In genomic region chr1:26959722-26960624, GRCh38 we compare ENCODE assay signal across 1 cellular context.
A peak's percentile ranks its signal among the peaks of the same experiment; 100 is the strongest.
TF ChIP-seq lines count a peak whose summit lies in the region.

TSS of gene KDF1 (minus strand) at chr1:26960468. CDS start at chr1:26952380, 8,088 bp downstream.

TF ChIP-seq in HepG2, 621 proteins besides CTCF, POLR2A, EP300 and RAD21 (continued from another document and continues in another):
- TF ChIP-seq IKZF5 (CRISPR knock-in tag; IDR thresholded peaks at IDR 0.05) (peak; percentile 68; the same call in 1 of the 2 replicates), ZNF598 (CRISPR knock-in tag; IDR thresholded peaks at IDR 0.05; ENCODE audit: borderline replicate concordance) (no peak), ZNF296 (CRISPR knock-in tag; conservative IDR thresholded peaks at IDR 0.05) (no peak), RXRA (CRISPR knock-in tag; IDR thresholded peaks at IDR 0.05) (peak; percentile 48; the same call in 1 of the 2 replicates), KLF6 (CRISPR knock-in tag; IDR thresholded peaks at IDR 0.05) (no peak), HIC2 (CRISPR knock-in tag; IDR thresholded peaks at IDR 0.05; ENCODE audit: low read depth) (no peak), IRF2 (CRISPR knock-in tag; IDR thresholded peaks at IDR 0.05) (0 out of 2 replicates have a peak, but pooled peaks have one; percentile 21), ZNF256 (CRISPR knock-in tag; conservative IDR thresholded peaks at IDR 0.05) (no peak), ZNF274 (CRISPR knock-in tag; IDR thresholded peaks at IDR 0.05) (peak; percentile 64), ZNF780A (CRISPR knock-in tag; IDR thresholded peaks at IDR 0.05) (no peak), ZNF691 (CRISPR knock-in tag; IDR thresholded peaks at IDR 0.05; ENCODE audit: borderline replicate concordance, low read depth) (peak; percentile 95), SP140L (CRISPR knock-in tag; IDR thresholded peaks at IDR 0.05; ENCODE audit: borderline replicate concordance) (no peak), TCF7 (IDR thresholded peaks at IDR 0.05; ENCODE audit: low read depth) (no peak), GMEB1 (CRISPR knock-in tag; IDR thresholded peaks at IDR 0.05; ENCODE audit: borderline replicate concordance) (peak; percentile 70; the same call in 1 of the 2 replicates), SMAD3 (CRISPR knock-in tag; IDR thresholded peaks at IDR 0.05) (no peak), GLMP (CRISPR knock-in tag; IDR thresholded peaks at IDR 0.05; ENCODE audit: borderline replicate concordance) (no peak), GRHL1 (CRISPR knock-in tag; conservative IDR thresholded peaks at IDR 0.05) (no peak), RCOR2 (CRISPR knock-in tag; IDR thresholded peaks at IDR 0.05) (peak; percentile 20; the same call in 1 of the 2 replicates), HNF1A (IDR thresholded peaks at IDR 0.05; ENCODE audit: low read depth) (no peak), HNF1A (CRISPR knock-in tag; IDR thresholded peaks at IDR 0.05; ENCODE audit: borderline replicate concordance) (no peak; the same call in 1 of the 2 replicates), THAP8 (CRISPR knock-in tag; IDR thresholded peaks at IDR 0.05; ENCODE audit: borderline replicate concordance) (no peak), NFKBIZ (CRISPR knock-in tag; IDR thresholded peaks at IDR 0.05) (no peak), JUND (CRISPR knock-in tag; IDR thresholded peaks at IDR 0.05) (no peak), MAFK (conservative IDR thresholded peaks at IDR 0.05 in 1 of 2, IDR thresholded peaks at IDR 0.05 in 1 of 2; ENCODE audit: low read length in 2 of 2) (no peak), ZNF562 (CRISPR knock-in tag; IDR thresholded peaks at IDR 0.05; ENCODE audit: borderline replicate concordance) (no peak), ZNF318 (CRISPR knock-in tag; IDR thresholded peaks at IDR 0.05) (no peak), ZNF740 (CRISPR knock-in tag; IDR thresholded peaks at IDR 0.05) (no peak), MTERF4 (CRISPR knock-in tag; IDR thresholded peaks at IDR 0.05) (0 out of 2 replicates have a peak, but pooled peaks have one; percentile 51), ZBTB8A (CRISPR knock-in tag; IDR thresholded peaks at IDR 0.05; ENCODE audit: borderline replicate concordance, low read depth) (no peak)
